Comparison of ENCODE assay signal across 31 cellular contexts in the genomic region with DNA sequence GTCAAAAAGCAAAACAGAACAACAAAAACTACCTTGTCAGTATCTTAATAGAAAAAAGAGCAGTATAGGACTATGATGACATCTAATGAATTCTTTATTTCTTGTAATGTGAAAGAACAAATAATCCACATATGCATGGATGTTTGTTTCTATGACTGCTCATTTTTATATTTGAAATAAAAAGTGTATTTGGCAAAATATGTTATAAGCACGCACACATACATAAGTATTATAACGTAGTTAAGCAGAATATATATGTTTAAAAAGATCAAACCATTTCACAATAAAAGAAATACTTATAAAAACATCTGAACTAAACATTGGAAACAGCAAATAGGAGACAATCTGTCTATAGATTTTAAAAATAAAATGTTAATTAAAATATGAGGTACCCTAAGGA.
"Had no signal": no experiment of that assay in that cellular context is flagged by ENCODE, and none has a peak within 500 bp of the region (broad histone marks: within the 10 kb centered on the region; RNA-seq: fewer than 3 reads in every experiment).

No MANE protein-coding gene starts in this region.

- H3K4me1 ChIP-seq: neural progenitor cell, parathyroid adenoma, psoas muscle, spleen, suprapubic skin, testis, tibial artery, transverse colon, upper lobe of right lung, uterus had no signal

- H3K9me3 ChIP-seq: ovary, psoas muscle, spleen, suprapubic skin, testis, tibial artery, transverse colon, upper lobe of right lung, uterus had no signal

- H3K9ac ChIP-seq: neural progenitor cell, parathyroid adenoma had no signal

- H2AFZ ChIP-seq: neural progenitor cell, parathyroid adenoma had no signal

- H3K9me3 Mint-ChIP-seq: nephron; neural progenitor cell; stimulated activated memory B cell treated with anti-CD40 and anti-IgM and Interleukin-4, amounts not matched to agents 10 μg/mL and 1 μg/mL and 100 μg/mL, for 72 hours; stimulated activated naive CD8-positive, alpha-beta T cell treated with anti-CD3 and anti-CD28 coated beads, Interleukin-15, amount 100 ng/mL, for 72 hours; type B pancreatic cell had no signal

- DNase-seq: natural killer cell; occipital lobe; ovary; posterior cingulate gyrus; psoas muscle; right cardiac atrium; spleen; stimulated activated CD4-positive, alpha-beta T cell treated with anti-CD3 and anti-CD28 coated beads, Interleukin-12 subunit alpha, Interleukin-12 subunit beta, amount 100 ng/mL, for 4 hours; stimulated activated CD4-positive, alpha-beta T cell treated with anti-CD3 and anti-CD28 coated beads, Interleukin-1b, Interleukin-23, amount 100 ng/mL, for 48 hours; stimulated activated CD4-positive, alpha-beta T cell treated with anti-CD3 and anti-CD28 coated beads, Interleukin-4, amount 100 ng/mL, for 1 hour; stimulated activated CD4-positive, alpha-beta T cell treated with anti-CD3 and anti-CD28 coated beads, Interleukin-4, amount 100 ng/mL, for 4 hours; stimulated activated CD8-positive, alpha-beta memory T cell treated with anti-CD3 and anti-CD28 coated beads, Interleukin-4, amount 100 ng/mL, for 48 hours; stimulated activated naive CD4-positive, alpha-beta T cell; stimulated activated naive CD8-positive, alpha-beta T cell treated with anti-CD3 and anti-CD28 coated beads, Interleukin-15, amount 100 ng/mL, for 72 hours; stimulated activated naive CD8-positive, alpha-beta T cell treated with anti-CD3 and anti-CD28 coated beads, Interleukin-15, Interleukin-2, amounts not matched to agents 100 U/mL and 50 U/mL, for 24 hours; substantia nigra; testis; tibial artery; transverse colon; upper lobe of right lung; uterus had no signal

- H3K36me3 ChIP-seq: neural progenitor cell, ovary, spleen, suprapubic skin, transverse colon, upper lobe of right lung, uterus had no signal

- H3K4me2 ChIP-seq: neural progenitor cell, smooth muscle cell had no signal

- H3K79me2 ChIP-seq: parathyroid adenoma had no signal

- H3K27me3 ChIP-seq: neural progenitor cell, ovary, spleen, suprapubic skin, testis, tibial artery, transverse colon, upper lobe of right lung, uterus had no signal

- H3K4me3 ChIP-seq: neural progenitor cell, ovary, psoas muscle, skin epidermis, smooth muscle cell, spleen, suprapubic skin, testis, tibial artery, transverse colon, upper lobe of right lung, uterus had no signal

- H3K36me3 Mint-ChIP-seq: natural killer cell; neural progenitor cell; stimulated activated memory B cell treated with anti-CD40 and anti-IgM and Interleukin-4, amounts not matched to agents 10 μg/mL and 1 μg/mL and 100 μg/mL, for 72 hours had no signal

- ATAC-seq: natural killer cell; psoas muscle; right cardiac atrium; sciatic nerve; stimulated activated memory B cell treated with anti-CD40 and anti-IgM and Interleukin-4, amounts not matched to agents 10 μg/mL and 1 μg/mL and 100 μg/mL, for 72 hours; stimulated activated naive CD8-positive, alpha-beta T cell treated with anti-CD3 and anti-CD28 coated beads, Interleukin-15, amount 100 ng/mL, for 72 hours; stimulated activated naive CD8-positive, alpha-beta T cell treated with anti-CD3 and anti-CD28 coated beads, Interleukin-15, Interleukin-2, amounts not matched to agents 100 U/mL and 50 U/mL, for 24 hours; upper lobe of right lung had no signal

- H3K27ac Mint-ChIP-seq: natural killer cell; nephron; neural progenitor cell; progenitor cell of endocrine pancreas; stimulated activated memory B cell treated with anti-CD40 and anti-IgM and Interleukin-4, amounts not matched to agents 10 μg/mL and 1 μg/mL and 100 μg/mL, for 72 hours; stimulated activated naive CD8-positive, alpha-beta T cell treated with anti-CD3 and anti-CD28 coated beads, Interleukin-15, amount 100 ng/mL, for 72 hours; type B pancreatic cell had no signal

- H3K4me1 Mint-ChIP-seq: natural killer cell; nephron; neural progenitor cell; stimulated activated memory B cell treated with anti-CD40 and anti-IgM and Interleukin-4, amounts not matched to agents 10 μg/mL and 1 μg/mL and 100 μg/mL, for 72 hours; stimulated activated naive CD8-positive, alpha-beta T cell treated with anti-CD3 and anti-CD28 coated beads, Interleukin-15, amount 100 ng/mL, for 72 hours had no signal

- H3K27ac ChIP-seq: neural progenitor cell, ovary, parathyroid adenoma, psoas muscle, skin epidermis, spleen, suprapubic skin, testis, tibial artery, transverse colon, upper lobe of right lung, uterus had no signal

- H3K27me3 Mint-ChIP-seq: progenitor cell of endocrine pancreas; stimulated activated memory B cell treated with anti-CD40 and anti-IgM and Interleukin-4, amounts not matched to agents 10 μg/mL and 1 μg/mL and 100 μg/mL, for 72 hours; stimulated activated naive CD8-positive, alpha-beta T cell treated with anti-CD3 and anti-CD28 coated beads, Interleukin-15, amount 100 ng/mL, for 72 hours; type B pancreatic cell had no signal

- H3K4me3 Mint-ChIP-seq: natural killer cell; nephron; neural progenitor cell; stimulated activated memory B cell treated with anti-CD40 and anti-IgM and Interleukin-4, amounts not matched to agents 10 μg/mL and 1 μg/mL and 100 μg/mL, for 72 hours; stimulated activated naive CD8-positive, alpha-beta T cell treated with anti-CD3 and anti-CD28 coated beads, Interleukin-15, amount 100 ng/mL, for 72 hours; type B pancreatic cell had no signal
